ENCODE assay signal across 1 cellular context in genomic region chr11:843818-844692, GRCh38.
TF ChIP-seq lines count a peak whose summit lies in the region.

No MANE protein-coding gene starts in this region.

TF ChIP-seq in HepG2, 621 proteins besides CTCF, POLR2A, EP300 and RAD21 (continued from another document and continues in another):
- TF ChIP-seq DRAP1 (CRISPR knock-in tag; IDR thresholded peaks at IDR 0.05) (peak; percentile 56; the same call in 1 of the 2 replicates), KAT8 (CRISPR knock-in tag; IDR thresholded peaks at IDR 0.05) (peak; percentile 67), ZNF430 (CRISPR knock-in tag; IDR thresholded peaks at IDR 0.05) (peak; percentile 31; the same call in 1 of the 2 replicates), TFE3 (CRISPR knock-in tag; IDR thresholded peaks at IDR 0.05) (peak; percentile 81), POLR2AphosphoS5 (IDR thresholded peaks at IDR 0.05; ENCODE audit: low read depth, low read length) (peak; percentile 49), MAZ (IDR thresholded peaks at IDR 0.05; ENCODE audit: borderline replicate concordance, low read depth, low read length) (peak; percentile 70; the same call in 1 of the 2 replicates), MAZ (CRISPR knock-in tag; IDR thresholded peaks at IDR 0.05; ENCODE audit: low read depth) (peak; percentile 72; the same call in 1 of the 2 replicates), ZFP36L1 (CRISPR knock-in tag; IDR thresholded peaks at IDR 0.05) (peak; percentile 61; the same call in 1 of the 2 replicates), NFYC (CRISPR knock-in tag; IDR thresholded peaks at IDR 0.05) (no peak), ZNF740 (CRISPR knock-in tag; IDR thresholded peaks at IDR 0.05) (peak; percentile 58; the same call in 1 of the 2 replicates), CBFB (CRISPR knock-in tag; IDR thresholded peaks at IDR 0.05) (peak; percentile 27; the same call in 1 of the 2 replicates), HES4 (CRISPR knock-in tag; IDR thresholded peaks at IDR 0.05; ENCODE audit: borderline replicate concordance) (no peak), PHF20 (CRISPR knock-in tag; IDR thresholded peaks at IDR 0.05) (0 out of 2 replicates have a peak, but pooled peaks have one; percentile 47), JUND (CRISPR knock-in tag; IDR thresholded peaks at IDR 0.05) (peak; percentile 74), ZFY (CRISPR knock-in tag; IDR thresholded peaks at IDR 0.05) (peak; percentile 34; the same call in 1 of the 2 replicates), GMEB1 (CRISPR knock-in tag; IDR thresholded peaks at IDR 0.05; ENCODE audit: borderline replicate concordance) (peak; percentile 14), HIC2 (CRISPR knock-in tag; IDR thresholded peaks at IDR 0.05; ENCODE audit: low read depth) (peak; percentile 55; the same call in 1 of the 2 replicates), HNF1B (CRISPR knock-in tag; IDR thresholded peaks at IDR 0.05) (0 out of 2 replicates have a peak, but pooled peaks have one; percentile 62), ZNF580 (CRISPR knock-in tag; IDR thresholded peaks at IDR 0.05; ENCODE audit: borderline replicate concordance, low read depth) (peak; percentile 68; the same call in 1 of the 2 replicates), ZNF709 (CRISPR knock-in tag; IDR thresholded peaks at IDR 0.05) (0 out of 2 replicates have a peak, but pooled peaks have one; percentile 65), FOXA3 (CRISPR knock-in tag; IDR thresholded peaks at IDR 0.05) (peak; percentile 73; the same call in 1 of the 2 replicates), FOXA1 (IDR thresholded peaks at IDR 0.05) (no peak), FOXA1 (CRISPR knock-in tag; IDR thresholded peaks at IDR 0.05) (peak; percentile 94), FOXK1 (CRISPR knock-in tag; IDR thresholded peaks at IDR 0.05; ENCODE audit: borderline replicate concordance, low read depth) (no peak), ZNF672 (CRISPR knock-in tag; IDR thresholded peaks at IDR 0.05) (no peak), UBTF (CRISPR knock-in tag; IDR thresholded peaks at IDR 0.05) (peak; percentile 67), ZNF549 (CRISPR knock-in tag; IDR thresholded peaks at IDR 0.05) (no peak), HDAC1 (CRISPR knock-in tag; IDR thresholded peaks at IDR 0.05) (peak; percentile 94), IRF9 (CRISPR knock-in tag; IDR thresholded peaks at IDR 0.05; ENCODE audit: borderline replicate concordance) (peak; percentile 93), MXD1 (CRISPR knock-in tag; IDR thresholded peaks at IDR 0.05) (0 out of 2 replicates have a peak, but pooled peaks have one; percentile 63), ZSCAN9 (CRISPR knock-in tag; IDR thresholded peaks at IDR 0.05; ENCODE audit: borderline replicate concordance) (peak; percentile 74; the same call in 1 of the 2 replicates), HNRNPL (IDR thresholded peaks at IDR 0.05; ENCODE audit: low read depth, low read length) (peak; percentile 67; the same call in 1 of the 2 replicates), LCORL (IDR thresholded peaks at IDR 0.05) (peak; percentile 60; the same call in 1 of the 2 replicates), LCORL (CRISPR knock-in tag; IDR thresholded peaks at IDR 0.05) (peak; percentile 97), ZNF335 (CRISPR knock-in tag; IDR thresholded peaks at IDR 0.05) (peak; percentile 56; the same call in 1 of the 2 replicates), ZNF780A (CRISPR knock-in tag; IDR thresholded peaks at IDR 0.05) (0 out of 2 replicates have a peak, but pooled peaks have one; percentile 57), ZSCAN31 (CRISPR knock-in tag; IDR thresholded peaks at IDR 0.05; ENCODE audit: low read depth) (0 out of 2 replicates have a peak, but pooled peaks have one; percentile 21), THAP9 (CRISPR knock-in tag; IDR thresholded peaks at IDR 0.05; ENCODE audit: borderline replicate concordance) (0 out of 2 replicates have a peak, but pooled peaks have one; percentile 36), ZBTB7A (CRISPR knock-in tag; IDR thresholded peaks at IDR 0.05) (peak; percentile 97), ZNF235 (CRISPR knock-in tag; IDR thresholded peaks at IDR 0.05; ENCODE audit: borderline replicate concordance) (0 out of 2 replicates have a peak, but pooled peaks have one; percentile 6)
